In genomic region chrX:38800981-38801845, GRCh38 we compare ENCODE assay signal across 8 cellular contexts. TPM values are rescaled to one million over a fixed set of nuclear protein-coding genes. Genes with fewer than 3 reads are reported as not detected.
DNase-seq lines count a peak whose midpoint lies in the region; ATAC-seq and TF ChIP-seq lines count a peak whose summit lies in the region.

TSS of gene MID1IP1 (plus strand) at chrX:38801459. CDS start at chrX:38804947, 3,488 bp downstream.

- H3K9me3 ChIP-seq in naive thymus-derived CD4-positive, alpha-beta T cell (ENCODE audit: control insufficient read depth in 2 of 3, low read length in 3 of 3): no peaks in the 10 kb centered on the region
- no peaks in the 10 kb centered on the region for H3K9me3 ChIP-seq in stomach smooth muscle (ENCODE audit: control insufficient read depth in 2 of 2, low read length in 2 of 2)

- H3K36me3 Mint-ChIP-seq in IgD-negative memory B cell: peaks cover 2% of the 10 kb centered on the region
- peaks cover 0 to 25% (median 4%) of the 10 kb centered on the region in 5 donors for H3K36me3 Mint-ChIP-seq in naive thymus-derived CD4-positive, alpha-beta T cell

- H3K4me1 ChIP-seq in naive thymus-derived CD4-positive, alpha-beta T cell (ENCODE audit: control insufficient read depth in 2 of 2, insufficient read depth in 2 of 2, low read length in 2 of 2): no peaks in the 10 kb centered on the region
- H3K4me1 ChIP-seq in stomach smooth muscle (ENCODE audit: control insufficient read depth, insufficient read depth, low read length): peaks cover 8% of the 10 kb centered on the region

- H3K27me3 Mint-ChIP-seq in IgD-negative memory B cell: peaks cover 5% of the 10 kb centered on the region
- H3K27me3 Mint-ChIP-seq in naive thymus-derived CD4-positive, alpha-beta T cell: peaks cover 0 to 6% (median 0%) of the 10 kb centered on the region in 5 donors

- TF ChIP-seq CTCF in fibroblast of the aortic adventitia (IDR thresholded peaks at IDR 0.05; ENCODE audit: insufficient read depth, low read length): no peak

- CTCF ChIA-PET in naive thymus-derived CD4-positive, alpha-beta T cell (lab: Charles Lee): interaction anchor here (0.7 to 1.4 kb wide), 6 partner anchors 15 to 433 kb away, joined by 3 to 6 read pairs (median 3); no protein-coding TSS in a partner anchor

- intact Hi-C loops in naive thymus-derived CD4-positive, alpha-beta T cell (cut with micrococcal nuclease): loop anchor here (1.0 to 10.0 kb wide), 14 partner anchors 16 to 1934 kb away; partner anchors contain the start of genes BCOR (in 2 of the 2), MED14 (in 2 of the 2), ATP6AP2 (in 1 of the 2) and CXorf38 (in 1 of the 2)

- H3K36me3 ChIP-seq in naive thymus-derived CD4-positive, alpha-beta T cell (ENCODE audit: control insufficient read depth in 2 of 3, insufficient read depth in 3 of 3, low read length in 3 of 3): peaks cover 0 to 13% (median 0%) of the 10 kb centered on the region in 3 experiments
- H3K36me3 ChIP-seq in stomach smooth muscle (ENCODE audit: control insufficient read depth in 2 of 2, insufficient read depth in 2 of 2, low read length in 2 of 2): no peaks in the 10 kb centered on the region

- peak within 1 kb of the TSS; percentile 77 for H3K27ac ChIP-seq in naive thymus-derived CD4-positive, alpha-beta T cell (ENCODE audit: low read depth, low read length)
- H3K27ac ChIP-seq in stomach smooth muscle (ENCODE audit: low read length): peak within 1 kb of the TSS; percentile 91

- peak; percentile 39 for ATAC-seq in GM19324 (IDR thresholded peaks at IDR 0.05; ENCODE audit: low FRiP score, unreplicated experiment)
- ATAC-seq in naive thymus-derived CD4-positive, alpha-beta T cell: peak; percentile 77

- peak within 1 kb of the TSS; percentile 82 to 91 for H3K9ac ChIP-seq in stomach smooth muscle (ENCODE audit: low read length in 2 of 2)

- DNase-seq in AG08396 (ENCODE audit: low spot score): peak; percentile 89
- peak; percentile 71 for DNase-seq in SHP77 treated with DMSO at 0.1 percent for 48 hours (lab: John Stamatoyannopoulos, UW)
- DNase-seq in activated naive CD4-positive, alpha-beta T cell (lab: John Stamatoyannopoulos, UW): peak; percentile 13 to 68 (median 34)
- peak; percentile 91 for DNase-seq in fibroblast of the aortic adventitia (ENCODE audit: low read depth)
- DNase-seq in naive thymus-derived CD4-positive, alpha-beta T cell: peak; percentile 57 to 87 (median 84)

- H3K27me3 ChIP-seq in naive thymus-derived CD4-positive, alpha-beta T cell (ENCODE audit: control insufficient read depth in 2 of 2, insufficient read depth in 2 of 2, low read length in 2 of 2): no peaks in the 10 kb centered on the region
- no peaks in the 10 kb centered on the region for H3K27me3 ChIP-seq in stomach smooth muscle (ENCODE audit: control insufficient read depth in 1 of 2, insufficient read depth in 2 of 2, low read length in 2 of 2)

- H3K4me3 Mint-ChIP-seq in IgD-negative memory B cell: peak within 1 kb of the TSS; percentile 64 to 97 (median 76)
- H3K4me3 Mint-ChIP-seq in naive thymus-derived CD4-positive, alpha-beta T cell: peak within 1 kb of the TSS; percentile 88 to 95 (median 93)

- peak within 1 kb of the TSS; percentile 70 for H3K4me3 ChIP-seq in fibroblast of the aortic adventitia (ENCODE audit: low read depth, low read length)
- H3K4me3 ChIP-seq in naive thymus-derived CD4-positive, alpha-beta T cell (ENCODE audit: low read length): peak within 1 kb of the TSS; percentile 62
- peak within 1 kb of the TSS; percentile 75 to 76 for H3K4me3 ChIP-seq in stomach smooth muscle (ENCODE audit: low read length in 2 of 2)

- peaks cover 0 to 2% (median 0%) of the 10 kb centered on the region in 3 donors for H3K9me3 Mint-ChIP-seq in IgD-negative memory B cell
- peaks cover 0 to 1% (median 0%) of the 10 kb centered on the region in 11 donors for H3K9me3 Mint-ChIP-seq in naive thymus-derived CD4-positive, alpha-beta T cell

- POLR2A ChIA-PET in naive thymus-derived CD4-positive, alpha-beta T cell (lab: Charles Lee): interaction anchor here (0.6 to 7.2 kb wide), 10 partner anchors 9 to 1370 kb away, joined by 3 to 51 read pairs (median 4); no protein-coding TSS in a partner anchor

- peak within 1 kb of the TSS in 2 of 3 donors; percentile 37 to 80 for H3K27ac Mint-ChIP-seq in IgD-negative memory B cell
- peak within 1 kb of the TSS; percentile 92 to 98 (median 95) for H3K27ac Mint-ChIP-seq in naive thymus-derived CD4-positive, alpha-beta T cell

- H3K4me1 Mint-ChIP-seq in IgD-negative memory B cell: peaks cover 0 to 10% (median 5%) of the 10 kb centered on the region in 3 donors
- peaks cover 0 to 16% (median 13%) of the 10 kb centered on the region in 7 donors for H3K4me1 Mint-ChIP-seq in naive thymus-derived CD4-positive, alpha-beta T cell

RNA-seq across cellular contexts. Expression of gene MID1IP1, which starts in this region (rescaled TPM):
- 12.6 TPM for polyA plus RNA-seq in IgD-negative memory B cell
- 33.6 and 54.9 TPM in 2 replicates for total RNA-seq in fibroblast of the aortic adventitia (ENCODE audit: low replicate concordance)
- 10 to 100 TPM; 16.4 to 61.7 (median 55.0) TPM for total RNA-seq in naive thymus-derived CD4-positive, alpha-beta T cell
- polyA plus RNA-seq in naive thymus-derived CD4-positive, alpha-beta T cell: 10 to 100 TPM; 15.7 to 23.9 TPM

Comparison
In these comparisons a context has a peak if more than half of its experiments do, and no peak if none do; other contexts are left out.
1. Peak in every context shown above with its lines: DNase-seq, ATAC-seq, H3K4me3 ChIP-seq and H3K27ac ChIP-seq.
2. DNase-seq: peak in every context shown above with its lines; median percentile 91 in fibroblast of the aortic adventitia; 89 in AG08396; 84 in naive thymus-derived CD4-positive, alpha-beta T cell; 71 in SHP77 treated with DMSO at 0.1 percent for 48 hours; 34 in activated naive CD4-positive, alpha-beta T cell.